ENCODE assay signal across 8 cellular contexts in genomic region chr16:2905241-2905987, GRCh38. TPM values are rescaled to one million over a fixed set of nuclear protein-coding genes. Genes with fewer than 3 reads are reported as not detected.
DNase-seq lines count a peak whose midpoint lies in the region; ATAC-seq, FAIRE-seq and TF ChIP-seq lines count a peak whose summit lies in the region.

No MANE protein-coding gene starts in this region.

- H3K27me3 ChIP-seq in WERI-Rb-1 (ENCODE audit: insufficient read depth, low read depth, severe bottlenecking): no peaks in the 10 kb centered on the region
- H3K27me3 ChIP-seq in bronchial epithelial cell (ENCODE audit: control insufficient read depth, insufficient read depth, low read length): no peaks in the 10 kb centered on the region
- no peaks in the 10 kb centered on the region for H3K27me3 ChIP-seq in smooth muscle cell (ENCODE audit: low read depth)

- H3K9me3 ChIP-seq in WERI-Rb-1 (ENCODE audit: severe bottlenecking) (no peaks in the 10 kb centered on the region), smooth muscle cell (replicated peaks; ENCODE audit: low read depth) (no peaks in the 10 kb centered on the region)

- peaks cover 3% of the 10 kb centered on the region for H3K4me1 ChIP-seq in smooth muscle cell (ENCODE audit: low read depth)

- H3F3A ChIP-seq in smooth muscle cell (ENCODE audit: low read depth): peaks cover 13% of the 10 kb centered on the region

- peak overlapping the region; percentile 88 for H3K27ac ChIP-seq in WERI-Rb-1
- H3K27ac ChIP-seq in smooth muscle cell (ENCODE audit: low read depth): peak overlapping the region; percentile 52

- peak overlapping the region; percentile 78 for H3K9ac ChIP-seq in smooth muscle cell (ENCODE audit: low read depth)

- ATAC-seq in GM18858 (IDR thresholded peaks at IDR 0.05; ENCODE audit: unreplicated experiment): peak; percentile 44
- peak; percentile 62 for ATAC-seq in HG03066 (IDR thresholded peaks at IDR 0.05; ENCODE audit: low read depth, unreplicated experiment)

- H3K79me2 ChIP-seq in smooth muscle cell (ENCODE audit: low read depth): no peaks in the 10 kb centered on the region

- WGBS in smooth muscle cell (ENCODE audit: low lambda C conversion rate): 0% methylated on average over 2 of the region's 51 CpGs

- TF ChIP-seq CTCF in WERI-Rb-1 (IDR thresholded peaks at IDR 0.05; ENCODE audit: low read depth, low read length) (no peak), bronchial epithelial cell (IDR thresholded peaks at IDR 0.05; ENCODE audit: insufficient read depth, low read length, severe bottlenecking) (no peak), smooth muscle cell (IDR thresholded peaks at IDR 0.05; ENCODE audit: borderline replicate concordance, insufficient read depth, poor library complexity, severe bottlenecking) (peak; percentile 13)

- no peaks in the 10 kb centered on the region for H4K20me1 ChIP-seq in smooth muscle cell (ENCODE audit: low read depth)

- FAIRE-seq in A204.1 (lab: Jason Lieb, UNC) (peak; percentile 97), bronchial epithelial cell (lab: Jason Lieb, UNC) (peak; percentile 52)

- DNase-seq in NCI-H2171 (lab: John Stamatoyannopoulos, UW): peak; percentile 99
- peak; percentile 100 for DNase-seq in WERI-Rb-1
- DNase-seq in bronchial epithelial cell (ENCODE audit: low read depth): peak; percentile 95
- peak; percentile 95 for DNase-seq in iPS-NIHi7 (ENCODE audit: extremely low spot score)
- peak; percentile 100 for DNase-seq in smooth muscle cell (lab: John Stamatoyannopoulos, UW; ENCODE audit: unreplicated experiment)

- H3K4me3 ChIP-seq in WERI-Rb-1 (ENCODE audit: low read depth, low read length): peak overlapping the region; percentile 71
- peak overlapping the region; percentile 62 for H3K4me3 ChIP-seq in bronchial epithelial cell (ENCODE audit: low read depth, low read length)
- H3K4me3 ChIP-seq in smooth muscle cell: peak overlapping the region; percentile 92

- H3K4me2 ChIP-seq in smooth muscle cell: peak overlapping the region; percentile 99

- no peak overlapping the region for H2AFZ ChIP-seq in smooth muscle cell (ENCODE audit: low read depth)

- no peaks in the 10 kb centered on the region for H3K36me3 ChIP-seq in WERI-Rb-1
- no peaks in the 10 kb centered on the region for H3K36me3 ChIP-seq in bronchial epithelial cell (ENCODE audit: control insufficient read depth, insufficient read depth, low read length)
- no peaks in the 10 kb centered on the region for H3K36me3 ChIP-seq in smooth muscle cell (ENCODE audit: low read depth)

RNA-seq across cellular contexts. Expression of gene FLYWCH1, which starts 6.3 kb away (rescaled TPM):
- total RNA-seq in bronchial epithelial cell: 41.9 and 96.5 TPM in 2 replicates
- 13.5 and 26.1 TPM in 2 replicates for total RNA-seq in smooth muscle cell
- polyA plus RNA-seq in smooth muscle cell: 26.0 and 26.4 TPM in 2 replicates

RNA-seq across cellular contexts. Expression of gene FLYWCH2, which starts 22.4 kb away (rescaled TPM):
- total RNA-seq in bronchial epithelial cell (63.7 and 76.0 TPM in 2 replicates), smooth muscle cell (31.7 and 44.6 TPM in 2 replicates)
- polyA plus RNA-seq in smooth muscle cell: 49.3 and 52.7 TPM in 2 replicates

RNA-seq across cellular contexts. Expression of gene PRSS22, which starts 47.4 kb away (rescaled TPM):
- total RNA-seq in bronchial epithelial cell: 9.2 and 16.9 TPM in 2 replicates
- 2.2 TPM in 1 of 2 replicates, not detected in the other for total RNA-seq in smooth muscle cell
- 0.79 and 3.7 TPM in 2 replicates for polyA plus RNA-seq in smooth muscle cell

RNA-seq across cellular contexts. Expression of gene KREMEN2, which starts 58.7 kb away (rescaled TPM):
- total RNA-seq in bronchial epithelial cell (1.1 and 1.2 TPM in 2 replicates), smooth muscle cell (0.27 and 1.3 TPM in 2 replicates)
- 2.0 TPM in 2 replicates for polyA plus RNA-seq in smooth muscle cell

Comparison
In these comparisons a context has a peak if more than half of its experiments do, and no peak if none do; other contexts are left out.
1. Peak in every context shown above with its lines: DNase-seq, ATAC-seq, H3K4me3 ChIP-seq and H3K27ac ChIP-seq.